ENCODE assay signal across 21 cellular contexts in genomic region chr2:100939445-100939844, GRCh38.
"Had no signal": no experiment of that assay in that cellular context is flagged by ENCODE, and none has a peak within 500 bp of the region (broad histone marks: within the 10 kb centered on the region; RNA-seq: fewer than 3 reads in every experiment).

No MANE protein-coding gene starts in this region.

- H3K27ac Mint-ChIP-seq: effector memory CD8-positive, alpha-beta T cell; naive B cell; stimulated activated effector memory CD8-positive, alpha-beta T cell treated with anti-CD3 and anti-CD28 coated beads, Interleukin-12 subunit alpha, Interleukin-12 subunit beta, amount 100 ng/mL, for 72 hours; type B pancreatic cell had no signal

- DNase-seq: effector memory CD8-positive, alpha-beta T cell; gastrocnemius medialis; heart right ventricle; hypothalamus; left ventricle myocardium inferior; mesenchymal stem cell; naive B cell; ovary; right cardiac atrium; stimulated activated CD4-positive, alpha-beta T cell treated with anti-CD3 and anti-CD28 coated beads, Interleukin-2, amount 100 ng/mL, for 48 hours; stimulated activated CD8-positive, alpha-beta memory T cell treated with anti-CD3 and anti-CD28 coated beads, Interleukin-4, amount 100 ng/mL, for 48 hours; stimulated activated naive CD8-positive, alpha-beta T cell treated with anti-CD3 and anti-CD28 coated beads, Interleukin-15, Interleukin-2, amounts not matched to agents 100 U/mL and 50 U/mL, for 24 hours; thyroid gland had no signal

- H3K4me3 ChIP-seq: esophagus muscularis mucosa, gastrocnemius medialis, heart right ventricle, left ventricle myocardium inferior, lung, ovary, smooth muscle cell, suprapubic skin, thyroid gland had no signal

- H3K36me3 Mint-ChIP-seq: naive B cell; stimulated activated effector memory CD8-positive, alpha-beta T cell treated with anti-CD3 and anti-CD28 coated beads, Interleukin-12 subunit alpha, Interleukin-12 subunit beta, amount 100 ng/mL, for 72 hours; type B pancreatic cell had no signal

- H3K9me3 Mint-ChIP-seq: effector memory CD8-positive, alpha-beta T cell; naive B cell; stimulated activated effector memory CD8-positive, alpha-beta T cell treated with anti-CD3 and anti-CD28 coated beads, Interleukin-12 subunit alpha, Interleukin-12 subunit beta, amount 100 ng/mL, for 72 hours; type B pancreatic cell had no signal

- H3K27ac ChIP-seq: epithelial cell of prostate, esophagus muscularis mucosa, gastrocnemius medialis, heart right ventricle, left ventricle myocardium inferior, neutrophil, ovary, suprapubic skin, thyroid gland had no signal

- H3K36me3 ChIP-seq: gastrocnemius medialis, neutrophil, ovary, thyroid gland had no signal

- ATAC-seq: effector memory CD8-positive, alpha-beta T cell; gastrocnemius medialis; heart right ventricle; right cardiac atrium; stimulated activated effector memory CD8-positive, alpha-beta T cell treated with anti-CD3 and anti-CD28 coated beads, Interleukin-12 subunit alpha, Interleukin-12 subunit beta, amount 100 ng/mL, for 72 hours; stimulated activated naive CD8-positive, alpha-beta T cell treated with anti-CD3 and anti-CD28 coated beads, Interleukin-15, Interleukin-2, amounts not matched to agents 100 U/mL and 50 U/mL, for 24 hours had no signal

- H3K27me3 ChIP-seq: esophagus muscularis mucosa, gastrocnemius medialis, heart right ventricle, neutrophil, ovary, suprapubic skin, thyroid gland had no signal

- H3K4me3 Mint-ChIP-seq: effector memory CD8-positive, alpha-beta T cell; naive B cell; stimulated activated effector memory CD8-positive, alpha-beta T cell treated with anti-CD3 and anti-CD28 coated beads, Interleukin-12 subunit alpha, Interleukin-12 subunit beta, amount 100 ng/mL, for 72 hours; type B pancreatic cell had no signal

- H3K27me3 Mint-ChIP-seq: type B pancreatic cell had no signal

- H3K9me3 ChIP-seq: esophagus muscularis mucosa, gastrocnemius medialis, heart right ventricle, left ventricle myocardium inferior, neutrophil, ovary, suprapubic skin, thyroid gland had no signal
